ENCODE assay signal across 25 cellular contexts in the genomic region with DNA sequence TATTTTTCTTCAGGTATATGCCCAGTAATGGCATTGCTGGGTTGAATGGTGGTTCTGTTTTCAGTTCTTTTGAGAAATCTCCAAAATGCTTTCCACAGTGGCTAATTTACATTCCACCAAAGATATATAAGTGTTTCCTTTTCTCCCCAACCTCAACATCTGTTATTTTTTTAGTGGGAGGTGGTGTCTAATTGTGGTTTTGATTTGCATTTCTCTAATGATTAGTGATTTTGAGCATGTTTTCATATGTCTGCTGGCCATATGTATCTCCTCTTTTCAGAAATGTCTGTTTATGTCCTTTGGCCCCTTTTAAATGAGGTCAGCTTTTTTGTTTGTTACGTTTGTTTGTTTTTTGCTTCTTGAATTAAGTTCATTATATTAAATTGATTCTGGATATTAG.
A peak's percentile ranks its signal among the peaks of the same experiment; 100 is the strongest.
DNase-seq lines count a peak whose midpoint lies in the region; ATAC-seq, FAIRE-seq and TF ChIP-seq lines count a peak whose summit lies in the region.
"Had no signal": no experiment of that assay in that cellular context is flagged by ENCODE, and none has a peak within 500 bp of the region (broad histone marks: within the 10 kb centered on the region; RNA-seq: fewer than 3 reads in every experiment).

No MANE protein-coding gene starts in this region.

- no peak overlapping the region for H3K27ac ChIP-seq in tibial artery
- H3K27ac ChIP-seq: gastrocnemius medialis, GM23248, right atrium auricular region, stomach had no signal

- no peak for FAIRE-seq in frontal cortex (lab: Jason Lieb, UNC)
- FAIRE-seq: TTC549 had no signal

- H3K4me1 ChIP-seq in tibial artery, result no peaks in the 10 kb centered on the region
- H3K4me1 ChIP-seq: gastrocnemius medialis, right atrium auricular region, stomach had no signal

- H3K36me3 ChIP-seq in tibial artery, result no peaks in the 10 kb centered on the region
- H3K36me3 ChIP-seq: gastrocnemius medialis, right atrium auricular region, stomach had no signal

- no peak for TF ChIP-seq CTCF in tibial artery (IDR thresholded peaks at IDR 0.05)

- no peaks in the 10 kb centered on the region for H3K9me3 ChIP-seq in tibial artery
- H3K9me3 ChIP-seq: gastrocnemius medialis, right atrium auricular region had no signal

- no peaks in the 10 kb centered on the region for H3K27me3 ChIP-seq in tibial artery
- H3K27me3 ChIP-seq: gastrocnemius medialis, right atrium auricular region, stomach had no signal

- intact Hi-C loops in tibial artery (cut with DNase I; ENCODE audit: low total_unique reads), result no loop called here

- DNase-seq in astrocyte of the hippocampus (ENCODE audit: low read depth, low spot score) (peak; percentile 14), tibial artery (no peak), frontal cortex (ENCODE audit: low spot score in 2 of 2) (no peak), inferior parietal cortex (ENCODE audit: extremely low spot score) (no peak)
- DNase-seq: activated CD4-positive, alpha-beta T cell treated with anti-CD3 and anti-CD28 coated beads for 36 hours; CD8-positive, alpha-beta memory T cell; DMS79; gastrocnemius medialis; GM23248; left cardiac atrium; mesenchymal stem cell; NCI-H1417 treated with DMSO at 0.1 percent for 48 hours; NCI-H774; occipital lobe; OCI-M1; SHP77; stimulated activated CD4-positive, alpha-beta T cell treated with anti-CD3 and anti-CD28 coated beads, Interleukin-4, amount 100 ng/mL, for 4 hours; stomach; SW 1271 had no signal

- ATAC-seq in GM18498 (IDR thresholded peaks at IDR 0.05; ENCODE audit: unreplicated experiment), result peak; percentile 55
- ATAC-seq in GM19463 (IDR thresholded peaks at IDR 0.05; ENCODE audit: unreplicated experiment), result peak; percentile 51
- ATAC-seq in HG03066 (IDR thresholded peaks at IDR 0.05; ENCODE audit: low read depth, unreplicated experiment), result peak; percentile 69
- no peak for ATAC-seq in HG02938 (IDR thresholded peaks at IDR 0.05; ENCODE audit: unreplicated experiment)
- ATAC-seq: activated CD4-positive, alpha-beta T cell treated with anti-CD3 and anti-CD28 coated beads for 36 hours; gastrocnemius medialis; left cardiac atrium had no signal

- H3K4me3 ChIP-seq in tibial artery, result no peak overlapping the region
- H3K4me3 ChIP-seq: gastrocnemius medialis, GM23248, right atrium auricular region, stomach had no signal
